In genomic region chr4:138243369-138243768, GRCh38 we compare ENCODE assay signal across 10 cellular contexts. TPM values are rescaled to one million over a fixed set of nuclear protein-coding genes. Genes with fewer than 3 reads are reported as not detected.
DNase-seq lines count a peak whose midpoint lies in the region; ATAC-seq and TF ChIP-seq lines count a peak whose summit lies in the region.
"Had no signal": no experiment of that assay in that cellular context is flagged by ENCODE, and none has a peak within 500 bp of the region (broad histone marks: within the 10 kb centered on the region; RNA-seq: fewer than 3 reads in every experiment).

No MANE protein-coding gene starts in this region.

- H3K9me3 ChIP-seq in skeletal muscle satellite cell (replicated peaks; ENCODE audit: low read length) = no peaks in the 10 kb centered on the region

- no peaks in the 10 kb centered on the region for H3K27me3 Mint-ChIP-seq in activated naive CD4-positive, alpha-beta T cell treated with anti-CD3 and anti-CD28 coated beads, Interleukin-2, amount 10 ng/mL, durations not matched to agents 7 days and 5 days
- no peaks in the 10 kb centered on the region for H3K27me3 Mint-ChIP-seq in activated T-helper 2 cell treated with anti-CD3 and anti-CD28 coated beads, Interferon-gamma antibody, Interleukin-2, Interleukin-4, amounts not matched to agents 10 μg/mL and 5 μg/mL and 100 μg/mL, durations not matched to agents 14 hours and 24 hours and 36 hours (ENCODE audit: low read depth)
- no peaks in the 10 kb centered on the region for H3K27me3 Mint-ChIP-seq in natural killer cell (ENCODE audit: low read depth in 2 of 2)
- H3K27me3 Mint-ChIP-seq: CD4-positive, CD25-positive, alpha-beta regulatory T cell had no signal

- peaks cover 29% of the 10 kb centered on the region for H3K4me1 Mint-ChIP-seq in activated naive CD4-positive, alpha-beta T cell treated with anti-CD3 and anti-CD28 coated beads, Interleukin-2, amount 10 ng/mL, durations not matched to agents 7 days and 5 days
- H3K4me1 Mint-ChIP-seq in activated T-helper 2 cell treated with anti-CD3 and anti-CD28 coated beads, Interferon-gamma antibody, Interleukin-2, Interleukin-4, amounts not matched to agents 10 μg/mL and 5 μg/mL and 100 μg/mL, durations not matched to agents 14 hours and 24 hours and 36 hours (ENCODE audit: low read depth) = peaks cover 31% of the 10 kb centered on the region
- H3K4me1 Mint-ChIP-seq in natural killer cell = peaks cover 10 to 12% of the 10 kb centered on the region in 2 donors

- H3K27ac ChIP-seq in brain microvascular endothelial cell = peak overlapping the region; percentile 92

- in situ Hi-C loops in brain microvascular endothelial cell (cut with HindIII; ENCODE audit: low pct_ligation_motif_present, low sequenced_read_pairs) = no loop called here

- ATAC-seq in activated naive CD4-positive, alpha-beta T cell treated with anti-CD3 and anti-CD28 coated beads, Interleukin-2, amount 50 U/mL, for 72 hours = no peak
- ATAC-seq in natural killer cell = no peak

- H3K4me3 ChIP-seq in brain microvascular endothelial cell (ENCODE audit: low read depth, low read length) = no peak overlapping the region
- no peak overlapping the region for H3K4me3 ChIP-seq in skeletal muscle satellite cell (ENCODE audit: low read length)

- no peak overlapping the region for H3K4me3 Mint-ChIP-seq in activated naive CD4-positive, alpha-beta T cell treated with anti-CD3 and anti-CD28 coated beads, Interleukin-2, amount 10 ng/mL, durations not matched to agents 7 days and 5 days
- no peak overlapping the region for H3K4me3 Mint-ChIP-seq in activated T-helper 2 cell treated with anti-CD3 and anti-CD28 coated beads, Interferon-gamma antibody, Interleukin-2, Interleukin-4, amounts not matched to agents 10 μg/mL and 5 μg/mL and 100 μg/mL, durations not matched to agents 14 hours and 24 hours and 36 hours (ENCODE audit: low read depth)
- no peak overlapping the region for H3K4me3 Mint-ChIP-seq in natural killer cell
- H3K4me3 Mint-ChIP-seq: CD4-positive, CD25-positive, alpha-beta regulatory T cell had no signal

- H3K36me3 ChIP-seq in brain microvascular endothelial cell (replicated peaks) (no peaks in the 10 kb centered on the region), skeletal muscle satellite cell (ENCODE audit: insufficient read depth, low read length) (no peaks in the 10 kb centered on the region)

- CTCF ChIA-PET in activated naive CD4-positive, alpha-beta T cell treated with anti-CD3 and anti-CD28 coated beads, Interleukin-2, amount 10 ng/mL, durations not matched to agents 7 days and 5 days (lab: Charles Lee) = no interaction called here

- TF ChIP-seq CTCF in brain microvascular endothelial cell (IDR thresholded peaks at IDR 0.05; ENCODE audit: low read depth, low read length, missing control alignments) = no peak
- no peak for TF ChIP-seq CTCF in natural killer cell (IDR thresholded peaks at IDR 0.05)

- H3K27ac Mint-ChIP-seq in activated naive CD4-positive, alpha-beta T cell treated with anti-CD3 and anti-CD28 coated beads, Interleukin-2, amount 10 ng/mL, durations not matched to agents 7 days and 5 days = peak overlapping the region; percentile 14
- no peak overlapping the region for H3K27ac Mint-ChIP-seq in activated naive CD4-positive, alpha-beta T cell treated with anti-CD3 and anti-CD28 coated beads, Interleukin-2, amount 50 U/mL, for 72 hours
- H3K27ac Mint-ChIP-seq in activated T-helper 2 cell treated with anti-CD3 and anti-CD28 coated beads, Interferon-gamma antibody, Interleukin-2, Interleukin-4, amounts not matched to agents 10 μg/mL and 5 μg/mL and 100 μg/mL, durations not matched to agents 14 hours and 24 hours and 36 hours = no peak overlapping the region
- H3K27ac Mint-ChIP-seq in natural killer cell = no peak overlapping the region
- H3K27ac Mint-ChIP-seq: CD4-positive, CD25-positive, alpha-beta regulatory T cell had no signal

- H3K27me3 ChIP-seq in brain microvascular endothelial cell (replicated peaks) (no peaks in the 10 kb centered on the region), skeletal muscle satellite cell (ENCODE audit: control insufficient read depth, insufficient read depth, low read length) (no peaks in the 10 kb centered on the region)

- no peaks in the 10 kb centered on the region for H3K9me3 Mint-ChIP-seq in activated naive CD4-positive, alpha-beta T cell treated with anti-CD3 and anti-CD28 coated beads, Interleukin-2, amount 10 ng/mL, durations not matched to agents 7 days and 5 days
- no peaks in the 10 kb centered on the region for H3K9me3 Mint-ChIP-seq in activated naive CD4-positive, alpha-beta T cell treated with anti-CD3 and anti-CD28 coated beads, Interleukin-2, amount 50 U/mL, for 72 hours
- no peaks in the 10 kb centered on the region for H3K9me3 Mint-ChIP-seq in activated T-helper 2 cell treated with anti-CD3 and anti-CD28 coated beads, Interferon-gamma antibody, Interleukin-2, Interleukin-4, amounts not matched to agents 10 μg/mL and 5 μg/mL and 100 μg/mL, durations not matched to agents 14 hours and 24 hours and 36 hours
- no peaks in the 10 kb centered on the region for H3K9me3 Mint-ChIP-seq in natural killer cell
- H3K9me3 Mint-ChIP-seq: CD4-positive, CD25-positive, alpha-beta regulatory T cell had no signal

- H3K36me3 Mint-ChIP-seq in activated naive CD4-positive, alpha-beta T cell treated with anti-CD3 and anti-CD28 coated beads, Interleukin-2, amount 10 ng/mL, durations not matched to agents 7 days and 5 days = no peaks in the 10 kb centered on the region
- peaks cover 0 to 12% of the 10 kb centered on the region in 2 donors for H3K36me3 Mint-ChIP-seq in activated naive CD4-positive, alpha-beta T cell treated with anti-CD3 and anti-CD28 coated beads, Interleukin-2, amount 50 U/mL, for 72 hours
- H3K36me3 Mint-ChIP-seq in activated T-helper 2 cell treated with anti-CD3 and anti-CD28 coated beads, Interferon-gamma antibody, Interleukin-2, Interleukin-4, amounts not matched to agents 10 μg/mL and 5 μg/mL and 100 μg/mL, durations not matched to agents 14 hours and 24 hours and 36 hours (ENCODE audit: low read depth) = no peaks in the 10 kb centered on the region
- no peaks in the 10 kb centered on the region for H3K36me3 Mint-ChIP-seq in natural killer cell
- H3K36me3 Mint-ChIP-seq: CD4-positive, CD25-positive, alpha-beta regulatory T cell had no signal

- peaks cover 10% of the 10 kb centered on the region for H3K4me1 ChIP-seq in skeletal muscle satellite cell (ENCODE audit: control insufficient read depth, insufficient read depth, low read length)

- DNase-seq in activated naive CD4-positive, alpha-beta T cell treated with anti-CD3 and anti-CD28 coated beads, Interleukin-2, amount 10 ng/mL, durations not matched to agents 7 days and 5 days = no peak
- no peak for DNase-seq in activated naive CD4-positive, alpha-beta T cell treated with anti-CD3 and anti-CD28 coated beads, Interleukin-2, amount 50 U/mL, for 72 hours (ENCODE audit: low spot score in 2 of 2)
- DNase-seq in NCI-H2196 treated with DMSO at 0.1 percent for 48 hours (lab: John Stamatoyannopoulos, UW; ENCODE audit: unreplicated experiment) (peak; percentile 25), brain microvascular endothelial cell (no peak), natural killer cell (no peak), iPS-NIHi7 (ENCODE audit: extremely low spot score) (no peak)
- no peak for DNase-seq in activated T-helper 2 cell treated with anti-CD3 and anti-CD28 coated beads, Interferon-gamma antibody, Interleukin-2, Interleukin-4, amounts not matched to agents 10 μg/mL and 5 μg/mL and 100 μg/mL, durations not matched to agents 14 hours and 24 hours and 36 hours (ENCODE audit: low spot score)
- DNase-seq: CD4-positive, CD25-positive, alpha-beta regulatory T cell; Right ventricle myocardium superior had no signal

- intact Hi-C loops in activated T-helper 2 cell treated with anti-CD3 and anti-CD28 coated beads, Interferon-gamma antibody, Interleukin-2, Interleukin-4, amounts not matched to agents 10 μg/mL and 5 μg/mL and 100 μg/mL, durations not matched to agents 14 hours and 24 hours and 36 hours (cut with micrococcal nuclease) = loop anchor here (1.0 to 10.0 kb wide), 4 partner anchors 8 to 1414 kb away; partner anchors contain the start of genes ELF2 and NOCT
- intact Hi-C loops in natural killer cell (cut with micrococcal nuclease) = no loop called here

- no peak overlapping the region for H3K4me2 ChIP-seq in skeletal muscle satellite cell (ENCODE audit: low read length)

- H3K9ac ChIP-seq in skeletal muscle satellite cell (ENCODE audit: low read depth, low read length) = peak overlapping the region; percentile 88

RNA-seq across cellular contexts. Expression of gene SLC7A11, which starts 1.2 kb away (rescaled TPM):
- total RNA-seq in activated naive CD4-positive, alpha-beta T cell treated with anti-CD3 and anti-CD28 coated beads, Interleukin-2, amount 50 U/mL, for 72 hours = 1 to 10 TPM; 2.0 to 5.2 TPM
- 10.5 and 26.4 TPM in 2 replicates for total RNA-seq in skeletal muscle satellite cell (2012; rRNA removed)
- total RNA-seq in activated T-helper 2 cell treated with anti-CD3 and anti-CD28 coated beads, Interferon-gamma antibody, Interleukin-2, Interleukin-4, amounts not matched to agents 10 μg/mL and 5 μg/mL and 100 μg/mL, durations not matched to agents 14 hours and 24 hours and 36 hours = 0.92 and 1.8 TPM in 2 replicates
- 1 to 10 TPM in 1 of 3 donors, under 1 TPM in 1, not detected in 1; 0.07 to 1.4 TPM for total RNA-seq in natural killer cell
